In genomic region chr11:11480951-11481350, GRCh38 we compare ENCODE assay signal across 21 cellular contexts.
"Had no signal": no experiment of that assay in that cellular context is flagged by ENCODE, and none has a peak within 500 bp of the region (broad histone marks: within the 10 kb centered on the region; RNA-seq: fewer than 3 reads in every experiment).

No MANE protein-coding gene starts in this region.

- H3K4me1 ChIP-seq: breast epithelium, Peyer's patch had no signal

- H3K4me3 ChIP-seq: breast epithelium, Peyer's patch had no signal

- H3K36me3 ChIP-seq: breast epithelium, Peyer's patch had no signal

- DNase-seq: activated B cell treated with CpG ODN at 0.5 μM for 24 hours; activated CD4-positive, alpha-beta memory T cell treated with anti-CD3 and anti-CD28 coated beads for 36 hours; activated CD4-positive, alpha-beta T cell treated with anti-CD3 and anti-CD28 coated beads for 1 hour; activated CD4-positive, alpha-beta T cell treated with anti-CD3 and anti-CD28 coated beads, Interleukin-2, amount 10 ng/mL, durations not matched to agents 24 days and 14 days; activated CD8-positive, alpha-beta memory T cell treated with anti-CD3 and anti-CD28 coated beads for 24 hours; activated gamma-delta T cell treated with Interleukin-2 at 50 U/mL for 16 hours; activated naive CD4-positive, alpha-beta T cell treated with anti-CD3 and anti-CD28 coated beads, Interleukin-2, amount 10 ng/mL, durations not matched to agents 7 days and 5 days; activated naive CD8-positive, alpha-beta T cell treated with anti-CD3 and anti-CD28 coated beads for 36 hours; activated T-cell treated with anti-CD3 and anti-CD28 coated beads for 4 hours; activated T-cell treated with anti-CD3 and anti-CD28 coated beads, Interleukin-2, amount 50 U/mL, for 72 hours; Kasumi-1; KBM-7; NCI-H1048; NCI-H1417; NCI-H1694 treated with DMSO at 0.1 percent for 48 hours; NCI-H2029 treated with DMSO at 0.1 percent for 48 hours; NCI-H446; Peyer's patch; SHP77 treated with DMSO at 0.1 percent for 48 hours had no signal

- H3K27ac ChIP-seq: breast epithelium, Peyer's patch, RWPE1 had no signal

- H3K9me3 ChIP-seq: breast epithelium, Peyer's patch had no signal

- H3K27me3 ChIP-seq: breast epithelium, Peyer's patch had no signal

- ATAC-seq: activated T-cell treated with anti-CD3 and anti-CD28 coated beads, Interleukin-2, amount 50 U/mL, for 72 hours had no signal
